18 cellular contexts compared by ENCODE assay signal in genomic region chr1:13681921-13682320, GRCh38. TPM values are rescaled to one million over a fixed set of nuclear protein-coding genes. Genes with fewer than 3 reads are reported as not detected.
DNase-seq lines count a peak whose midpoint lies in the region; ATAC-seq, FAIRE-seq and TF ChIP-seq lines count a peak whose summit lies in the region.
"Had no signal": no experiment of that assay in that cellular context is flagged by ENCODE, and none has a peak within 500 bp of the region (broad histone marks: within the 10 kb centered on the region; RNA-seq: fewer than 3 reads in every experiment).

No MANE protein-coding gene starts in this region.

- ATAC-seq in memory B cell (ENCODE audit: low read depth): no peak
- no peak for ATAC-seq in naive thymus-derived CD4-positive, alpha-beta T cell
- ATAC-seq: HepG2 had no signal

- H3K4me1 ChIP-seq in BLaER1: peaks cover 34% of the 10 kb centered on the region
- peaks cover 67% of the 10 kb centered on the region for H3K4me1 ChIP-seq in DOHH2 (ENCODE audit: control insufficient read depth, low read length)
- no peaks in the 10 kb centered on the region for H3K4me1 ChIP-seq in naive thymus-derived CD4-positive, alpha-beta T cell (ENCODE audit: control insufficient read depth in 2 of 2, insufficient read depth in 2 of 2, low read length in 2 of 2)
- H3K4me1 ChIP-seq: Caco-2 had no signal

- H3K4me3 ChIP-seq in BLaER1 (no peak overlapping the region), DOHH2 (ENCODE audit: low read length) (peak overlapping the region; percentile 47), bronchial epithelial cell (ENCODE audit: low read depth, low read length) (no peak overlapping the region)
- no peak overlapping the region for H3K4me3 ChIP-seq in naive thymus-derived CD4-positive, alpha-beta T cell (ENCODE audit: low read length)

- peak overlapping the region; percentile 66 for H3K4me2 ChIP-seq in BLaER1
- peak overlapping the region; percentile 71 for H3K4me2 ChIP-seq in DOHH2 (ENCODE audit: low read length)

- peaks cover 2% of the 10 kb centered on the region for H3K9me3 Mint-ChIP-seq in memory B cell
- peaks cover 0 to 2% (median 0%) of the 10 kb centered on the region in 11 donors for H3K9me3 Mint-ChIP-seq in naive thymus-derived CD4-positive, alpha-beta T cell
- H3K9me3 Mint-ChIP-seq: CD4-positive, alpha-beta T cell; H9; IgD-negative memory B cell had no signal

- H3K27me3 ChIP-seq in BLaER1 (no peaks in the 10 kb centered on the region), DOHH2 (ENCODE audit: control insufficient read depth, low read length) (no peaks in the 10 kb centered on the region), bronchial epithelial cell (ENCODE audit: control insufficient read depth, insufficient read depth, low read length) (no peaks in the 10 kb centered on the region)
- H3K27me3 ChIP-seq in naive thymus-derived CD4-positive, alpha-beta T cell (ENCODE audit: control insufficient read depth in 2 of 2, insufficient read depth in 2 of 2, low read length in 2 of 2): no peaks in the 10 kb centered on the region

- no peaks in the 10 kb centered on the region for H3K36me3 ChIP-seq in BLaER1
- H3K36me3 ChIP-seq in DOHH2 (ENCODE audit: control insufficient read depth, low read length): peaks cover 4% of the 10 kb centered on the region; the same call in 1 of the 2 replicates
- H3K36me3 ChIP-seq in bronchial epithelial cell (ENCODE audit: control insufficient read depth, insufficient read depth, low read length): no peaks in the 10 kb centered on the region
- H3K36me3 ChIP-seq in naive thymus-derived CD4-positive, alpha-beta T cell (ENCODE audit: control insufficient read depth in 2 of 3, insufficient read depth in 3 of 3, low read length in 3 of 3): no peaks in the 10 kb centered on the region

- peak; percentile 70 for DNase-seq in bronchial epithelial cell (ENCODE audit: low read depth)
- no peak for DNase-seq in memory B cell (ENCODE audit: low spot score in 2 of 2)
- no peak for DNase-seq in naive thymus-derived CD4-positive, alpha-beta T cell
- DNase-seq in activated naive CD4-positive, alpha-beta T cell (lab: John Stamatoyannopoulos, UW): no peak
- DNase-seq: Caco-2; CD4-positive, alpha-beta T cell; GDM1; H9 had no signal

- no peaks in the 10 kb centered on the region for H3K9me2 ChIP-seq in DOHH2 (replicated peaks; ENCODE audit: control insufficient read depth, low read length)

- H3K79me2 ChIP-seq in DOHH2 (ENCODE audit: control insufficient read depth, low read length): no peaks in the 10 kb centered on the region

- H3K4me3 Mint-ChIP-seq in memory B cell: no peak overlapping the region
- no peak overlapping the region for H3K4me3 Mint-ChIP-seq in naive thymus-derived CD4-positive, alpha-beta T cell
- H3K4me3 Mint-ChIP-seq: B cell; CD4-positive, alpha-beta T cell; H9; IgD-negative memory B cell had no signal

- H4K20me1 ChIP-seq in BLaER1: no peaks in the 10 kb centered on the region
- no peaks in the 10 kb centered on the region for H4K20me1 ChIP-seq in DOHH2 (ENCODE audit: control insufficient read depth, insufficient read depth, low read depth, low read length)

- H3K36me3 Mint-ChIP-seq in memory B cell: peaks cover 2% of the 10 kb centered on the region
- H3K36me3 Mint-ChIP-seq in naive thymus-derived CD4-positive, alpha-beta T cell: no peaks in the 10 kb centered on the region

- no peak overlapping the region for H3K9ac ChIP-seq in BLaER1

- TF ChIP-seq CTCF in DOHH2 (IDR thresholded peaks at IDR 0.05; ENCODE audit: low read depth, low read length, poor library complexity, severe bottlenecking) (no peak), bronchial epithelial cell (IDR thresholded peaks at IDR 0.05; ENCODE audit: insufficient read depth, low read length, severe bottlenecking) (no peak)

- POLR2A ChIA-PET in naive thymus-derived CD4-positive, alpha-beta T cell (lab: Charles Lee): no interaction called here

- H3K9me3 ChIP-seq in BLaER1 (peaks cover 30% of the 10 kb centered on the region), DOHH2 (ENCODE audit: control insufficient read depth, insufficient read depth, low read length) (peaks cover 30% of the 10 kb centered on the region; the same call in 1 of the 2 replicates)
- no peaks in the 10 kb centered on the region for H3K9me3 ChIP-seq in naive thymus-derived CD4-positive, alpha-beta T cell (ENCODE audit: control insufficient read depth in 2 of 3, low read length in 3 of 3)

- H3K27ac ChIP-seq in BLaER1 (peak overlapping the region; percentile 23), DOHH2 (ENCODE audit: low read depth, low read length) (peak overlapping the region; percentile 78)
- H3K27ac ChIP-seq in naive thymus-derived CD4-positive, alpha-beta T cell (ENCODE audit: low read depth, low read length): no peak overlapping the region
- H3K27ac ChIP-seq: C4-2B had no signal

- intact Hi-C loops in naive thymus-derived CD4-positive, alpha-beta T cell (cut with micrococcal nuclease): no loop called here

- CTCF ChIA-PET in naive thymus-derived CD4-positive, alpha-beta T cell (lab: Charles Lee): no interaction called here

- H3K27me3 Mint-ChIP-seq in memory B cell: peaks cover 1% of the 10 kb centered on the region
- peaks cover 7 to 47% (median 11%) of the 10 kb centered on the region in 5 donors for H3K27me3 Mint-ChIP-seq in naive thymus-derived CD4-positive, alpha-beta T cell
- H3K27me3 Mint-ChIP-seq: B cell had no signal

- no peak for FAIRE-seq in bronchial epithelial cell (lab: Jason Lieb, UNC)
- FAIRE-seq: D721Med, GM12892, GM18507, H1, HepG2 had no signal

- H3F3A ChIP-seq in DOHH2 (ENCODE audit: control insufficient read depth, insufficient read depth): peaks cover 4% of the 10 kb centered on the region; the same call in 1 of the 2 replicates

- H3K4me1 Mint-ChIP-seq in memory B cell: peaks cover 7% of the 10 kb centered on the region
- no peaks in the 10 kb centered on the region for H3K4me1 Mint-ChIP-seq in naive thymus-derived CD4-positive, alpha-beta T cell
- H3K4me1 Mint-ChIP-seq: H9 had no signal

- peak overlapping the region; percentile 11 for H3K27ac Mint-ChIP-seq in memory B cell
- H3K27ac Mint-ChIP-seq in naive thymus-derived CD4-positive, alpha-beta T cell: no peak overlapping the region
- H3K27ac Mint-ChIP-seq: B cell; CD4-positive, alpha-beta T cell; H9 had no signal

RNA-seq across cellular contexts. Expression of gene PRDM2, which starts 18.1 kb away (rescaled TPM):
- total RNA-seq in bronchial epithelial cell: 7.1 and 7.6 TPM in 2 replicates
- 100 to 1,000 TPM in 4 of 5 experiments, 10 to 100 TPM in 1; 58.3 to 142 (median 127) TPM for total RNA-seq in naive thymus-derived CD4-positive, alpha-beta T cell
- polyA plus RNA-seq in naive thymus-derived CD4-positive, alpha-beta T cell: 10 to 100 TPM; 16.3 to 24.8 TPM
